In genomic region chr7:101778181-101778580, GRCh38 we compare ENCODE assay signal across 30 cellular contexts.
"Had no signal": no experiment of that assay in that cellular context is flagged by ENCODE, and none has a peak within 500 bp of the region (broad histone marks: within the 10 kb centered on the region; RNA-seq: fewer than 3 reads in every experiment).

No MANE protein-coding gene starts in this region.

- H3K27ac ChIP-seq: ovary, parathyroid adenoma, psoas muscle, right lobe of liver, sigmoid colon, thoracic aorta, thyroid gland, tibial nerve, upper lobe of right lung, uterus had no signal

- H3K4me3 Mint-ChIP-seq: naive B cell; naive thymus-derived CD8-positive, alpha-beta T cell; natural killer cell treated with Interleukin-12 subunit alpha and Interleukin-12 subunit beta and Interleukin-15 and Interleukin-18, amount 100 ng/mL, for 72 hours; nephron progenitor cell; neural crest cell; stimulated activated memory B cell treated with anti-CD40 and anti-IgM and Interleukin-4, amounts not matched to agents 10 μg/mL and 1 μg/mL and 100 μg/mL, for 72 hours; stimulated activated naive CD8-positive, alpha-beta T cell treated with anti-CD3 and anti-CD28 coated beads, Interleukin-15, amount 100 ng/mL, for 72 hours; type B pancreatic cell had no signal

- H2AFZ ChIP-seq: parathyroid adenoma had no signal

- H3K27me3 ChIP-seq: ovary, right lobe of liver, sigmoid colon, thyroid gland, upper lobe of right lung, uterus had no signal

- H3K4me3 ChIP-seq: ovary, psoas muscle, right lobe of liver, sigmoid colon, thoracic aorta, thyroid gland, tibial nerve, upper lobe of right lung, uterus had no signal

- H3K9me3 ChIP-seq: ovary, psoas muscle, right lobe of liver, sigmoid colon, thoracic aorta, thyroid gland, tibial nerve, upper lobe of right lung, uterus had no signal

- H3K36me3 Mint-ChIP-seq: naive B cell; naive thymus-derived CD8-positive, alpha-beta T cell; natural killer cell treated with Interleukin-12 subunit alpha and Interleukin-12 subunit beta and Interleukin-15 and Interleukin-18, amount 100 ng/mL, for 72 hours; stimulated activated memory B cell treated with anti-CD40 and anti-IgM and Interleukin-4, amounts not matched to agents 10 μg/mL and 1 μg/mL and 100 μg/mL, for 72 hours; type B pancreatic cell had no signal

- H3K9ac ChIP-seq: parathyroid adenoma had no signal

- DNase-seq: naive B cell; naive thymus-derived CD8-positive, alpha-beta T cell; nephron progenitor cell; occipital lobe; ovary; psoas muscle; right cardiac atrium; right lobe of liver; sigmoid colon; small intestine; stimulated activated CD4-positive, alpha-beta T cell treated with anti-CD3 and anti-CD28 coated beads, Interleukin-15, amount 100 ng/mL, for 24 hours; stimulated activated CD4-positive, alpha-beta T cell treated with anti-CD3 and anti-CD28 coated beads, Interleukin-2, amount 100 ng/mL, for 24 hours; stimulated activated CD4-positive, alpha-beta T cell treated with anti-CD3 and anti-CD28 coated beads, Interleukin-4, amount 100 ng/mL, for 1 hour; stimulated activated CD4-positive, alpha-beta T cell treated with anti-CD3 and anti-CD28 coated beads, Interleukin-4, amount 100 ng/mL, for 4 hours; stimulated activated CD8-positive, alpha-beta memory T cell treated with anti-CD3 and anti-CD28 coated beads, Interleukin-4, amount 100 ng/mL, for 48 hours; stimulated activated naive CD4-positive, alpha-beta T cell; stimulated activated naive CD8-positive, alpha-beta T cell treated with anti-CD3 and anti-CD28 coated beads, Interleukin-15, amount 100 ng/mL, for 72 hours; stimulated activated naive CD8-positive, alpha-beta T cell treated with anti-CD3 and anti-CD28 coated beads, Interleukin-15, Interleukin-2, amounts not matched to agents 100 U/mL and 50 U/mL, for 24 hours; substantia nigra; thyroid gland; upper lobe of right lung; uterus had no signal

- H3K27ac Mint-ChIP-seq: naive thymus-derived CD8-positive, alpha-beta T cell; natural killer cell treated with Interleukin-12 subunit alpha and Interleukin-12 subunit beta and Interleukin-15 and Interleukin-18, amount 100 ng/mL, for 72 hours; progenitor cell of endocrine pancreas; stimulated activated memory B cell treated with anti-CD40 and anti-IgM and Interleukin-4, amounts not matched to agents 10 μg/mL and 1 μg/mL and 100 μg/mL, for 72 hours; stimulated activated naive CD8-positive, alpha-beta T cell treated with anti-CD3 and anti-CD28 coated beads, Interleukin-15, amount 100 ng/mL, for 72 hours; type B pancreatic cell had no signal

- H3K9me3 Mint-ChIP-seq: naive B cell; naive thymus-derived CD8-positive, alpha-beta T cell; natural killer cell treated with Interleukin-12 subunit alpha and Interleukin-12 subunit beta and Interleukin-15 and Interleukin-18, amount 100 ng/mL, for 72 hours; nephron progenitor cell; neural crest cell; stimulated activated memory B cell treated with anti-CD40 and anti-IgM and Interleukin-4, amounts not matched to agents 10 μg/mL and 1 μg/mL and 100 μg/mL, for 72 hours; stimulated activated naive CD8-positive, alpha-beta T cell treated with anti-CD3 and anti-CD28 coated beads, Interleukin-15, amount 100 ng/mL, for 72 hours; type B pancreatic cell had no signal

- H3K36me3 ChIP-seq: ovary, right lobe of liver, sigmoid colon, thoracic aorta, thyroid gland, tibial nerve, upper lobe of right lung, uterus had no signal

- H3K27me3 Mint-ChIP-seq: stimulated activated naive CD8-positive, alpha-beta T cell treated with anti-CD3 and anti-CD28 coated beads, Interleukin-15, amount 100 ng/mL, for 72 hours had no signal

- H3K4me1 Mint-ChIP-seq: naive B cell; naive thymus-derived CD8-positive, alpha-beta T cell; neural crest cell; stimulated activated memory B cell treated with anti-CD40 and anti-IgM and Interleukin-4, amounts not matched to agents 10 μg/mL and 1 μg/mL and 100 μg/mL, for 72 hours; stimulated activated naive CD8-positive, alpha-beta T cell treated with anti-CD3 and anti-CD28 coated beads, Interleukin-15, amount 100 ng/mL, for 72 hours had no signal

- ATAC-seq: naive thymus-derived CD8-positive, alpha-beta T cell; natural killer cell treated with Interleukin-12 subunit alpha and Interleukin-12 subunit beta and Interleukin-15 and Interleukin-18, amount 100 ng/mL, for 72 hours; psoas muscle; right cardiac atrium; right lobe of liver; stimulated activated memory B cell treated with anti-CD40 and anti-IgM and Interleukin-4, amounts not matched to agents 10 μg/mL and 1 μg/mL and 100 μg/mL, for 72 hours; stimulated activated naive CD8-positive, alpha-beta T cell treated with anti-CD3 and anti-CD28 coated beads, Interleukin-15, amount 100 ng/mL, for 72 hours; stimulated activated naive CD8-positive, alpha-beta T cell treated with anti-CD3 and anti-CD28 coated beads, Interleukin-15, Interleukin-2, amounts not matched to agents 100 U/mL and 50 U/mL, for 24 hours; upper lobe of right lung had no signal

- H3K4me1 ChIP-seq: parathyroid adenoma, psoas muscle, right lobe of liver, sigmoid colon, thyroid gland, tibial nerve, upper lobe of right lung, uterus had no signal
